In the genomic region with DNA sequence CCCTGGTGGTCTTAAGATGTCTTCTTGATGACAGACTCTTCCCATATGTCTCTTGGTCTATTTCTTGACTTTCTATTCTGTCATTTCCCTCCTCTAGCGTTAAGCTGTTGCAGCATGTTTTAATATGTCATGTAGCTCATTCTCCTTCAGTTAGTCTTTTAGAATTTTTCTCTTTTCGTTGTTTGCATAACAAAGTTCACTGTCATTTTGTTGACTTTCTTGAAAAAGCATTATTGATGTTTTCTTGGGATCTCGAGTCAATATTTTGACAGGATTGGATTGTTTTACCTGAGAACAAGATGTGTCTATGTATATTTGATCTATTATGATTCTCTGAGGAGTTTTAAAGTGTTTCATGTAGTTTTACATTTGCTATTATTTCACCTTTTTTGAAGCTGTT, we compare ENCODE assay signal across 26 cellular contexts.
"Had no signal": no experiment of that assay in that cellular context is flagged by ENCODE, and none has a peak within 500 bp of the region (broad histone marks: within the 10 kb centered on the region; RNA-seq: fewer than 3 reads in every experiment).

No MANE protein-coding gene starts in this region.

- H3K27ac Mint-ChIP-seq: mesothelial cell of epicardium; natural killer cell treated with Interleukin-12 subunit alpha and Interleukin-12 subunit beta and Interleukin-15 and Interleukin-18, amount 100 ng/mL, for 72 hours; stimulated activated memory B cell treated with anti-CD40 and anti-IgM and Interleukin-4, amounts not matched to agents 10 μg/mL and 1 μg/mL and 100 μg/mL, for 72 hours had no signal

- H3K9me3 Mint-ChIP-seq: natural killer cell treated with Interleukin-12 subunit alpha and Interleukin-12 subunit beta and Interleukin-15 and Interleukin-18, amount 100 ng/mL, for 72 hours had no signal

- H3K4me3 Mint-ChIP-seq: mesothelial cell of epicardium; naive B cell; natural killer cell treated with Interleukin-12 subunit alpha and Interleukin-12 subunit beta and Interleukin-15 and Interleukin-18, amount 100 ng/mL, for 72 hours; neural crest cell; stimulated activated memory B cell treated with anti-CD40 and anti-IgM and Interleukin-4, amounts not matched to agents 10 μg/mL and 1 μg/mL and 100 μg/mL, for 72 hours had no signal

- FAIRE-seq: endometrium, frontal cortex, kidney, pancreas, urothelium cell line had no signal

- H3K4me1 Mint-ChIP-seq: mesothelial cell of epicardium; naive B cell; stimulated activated memory B cell treated with anti-CD40 and anti-IgM and Interleukin-4, amounts not matched to agents 10 μg/mL and 1 μg/mL and 100 μg/mL, for 72 hours had no signal

- H3K4me1 ChIP-seq: testis had no signal

- DNase-seq: colonic mucosa; dermis blood vessel endothelial cell; effector memory CD4-positive, alpha-beta T cell; kidney; left lung; mesenchymal stem cell; mucosa of descending colon; naive B cell; pancreas; right cardiac atrium; spleen; stimulated activated CD4-positive, alpha-beta T cell treated with anti-CD3 and anti-CD28 coated beads, Interleukin-4, amount 100 ng/mL, for 4 hours; stimulated activated naive CD8-positive, alpha-beta T cell treated with anti-CD3 and anti-CD28 coated beads, Interleukin-15, Interleukin-2, amounts not matched to agents 100 U/mL and 50 U/mL, for 24 hours; substantia nigra; testis; tibial artery; upper lobe of left lung had no signal

- H3K27ac ChIP-seq: colonic mucosa, left lung, neutrophil, pancreas, skin epidermis, spleen, testis, tibial artery, upper lobe of left lung had no signal

- ATAC-seq: natural killer cell treated with Interleukin-12 subunit alpha and Interleukin-12 subunit beta and Interleukin-15 and Interleukin-18, amount 100 ng/mL, for 72 hours; pancreas; right cardiac atrium; stimulated activated memory B cell treated with anti-CD40 and anti-IgM and Interleukin-4, amounts not matched to agents 10 μg/mL and 1 μg/mL and 100 μg/mL, for 72 hours; stimulated activated naive CD8-positive, alpha-beta T cell treated with anti-CD3 and anti-CD28 coated beads, Interleukin-15, Interleukin-2, amounts not matched to agents 100 U/mL and 50 U/mL, for 24 hours had no signal

- H3K27me3 ChIP-seq: colonic mucosa, left lung, neutrophil, pancreas, spleen, testis, tibial artery, upper lobe of left lung had no signal

- H3K9me3 ChIP-seq: colonic mucosa, mucosa of descending colon, neutrophil, pancreas, testis, tibial artery, upper lobe of left lung had no signal

- H3K27me3 Mint-ChIP-seq: naive B cell; natural killer cell treated with Interleukin-12 subunit alpha and Interleukin-12 subunit beta and Interleukin-15 and Interleukin-18, amount 100 ng/mL, for 72 hours had no signal

- H3K36me3 ChIP-seq: colonic mucosa, left lung, neutrophil, pancreas, spleen, tibial artery, upper lobe of left lung had no signal

- H3K36me3 Mint-ChIP-seq: natural killer cell treated with Interleukin-12 subunit alpha and Interleukin-12 subunit beta and Interleukin-15 and Interleukin-18, amount 100 ng/mL, for 72 hours; stimulated activated memory B cell treated with anti-CD40 and anti-IgM and Interleukin-4, amounts not matched to agents 10 μg/mL and 1 μg/mL and 100 μg/mL, for 72 hours had no signal

- H3K4me3 ChIP-seq: colonic mucosa, left lung, mucosa of descending colon, pancreas, skin epidermis, spleen, testis, tibial artery, upper lobe of left lung had no signal
